In the genomic region with DNA sequence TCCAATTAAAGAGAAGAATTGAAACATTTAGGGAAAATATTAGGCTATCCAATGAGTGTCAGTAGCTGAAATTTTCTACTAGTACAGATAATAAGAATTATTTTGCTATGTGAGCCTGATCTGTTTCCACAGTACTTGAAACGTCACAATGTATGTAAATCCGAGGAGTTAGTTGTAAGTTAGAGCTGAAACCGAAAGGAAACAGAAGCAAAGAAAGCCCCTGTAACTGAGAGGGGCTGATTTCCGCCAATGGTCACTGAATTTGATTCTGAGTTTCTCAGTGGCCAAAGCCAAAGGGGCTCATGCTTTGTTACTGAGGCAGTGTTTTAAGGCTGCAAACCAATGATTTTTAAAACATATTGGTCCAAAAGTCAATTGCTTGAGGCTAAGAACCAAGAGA, we compare ENCODE assay signal across 8 cellular contexts.
"Had no signal": no experiment of that assay in that cellular context is flagged by ENCODE, and none has a peak within 500 bp of the region (broad histone marks: within the 10 kb centered on the region; RNA-seq: fewer than 3 reads in every experiment).

No MANE protein-coding gene starts in this region.

- H3K4me3 ChIP-seq: skin epidermis had no signal

- ATAC-seq: activated CD8-positive, alpha-beta memory T cell treated with anti-CD3 and anti-CD28 coated beads, Interleukin-2, amount 10 ng/mL, durations not matched to agents 7 days and 5 days; activated T-cell treated with anti-CD3 and anti-CD28 coated beads, Interleukin-2, amount 50 U/mL, for 4 hours had no signal

- DNase-seq: activated CD4-positive, alpha-beta T cell treated with anti-CD3 and anti-CD28 coated beads, Interleukin-2, amount 50 U/mL, for 48 hours; activated CD4-positive, CD25-positive, alpha-beta regulatory T cell treated with anti-CD3 and anti-CD28 coated beads, Interleukin-2, amount 50 U/mL, for 72 hours; activated CD8-positive, alpha-beta memory T cell treated with anti-CD3 and anti-CD28 coated beads, Interleukin-2, amount 10 ng/mL, durations not matched to agents 7 days and 5 days; activated gamma-delta T cell; activated T-cell treated with anti-CD3 and anti-CD28 coated beads, Interleukin-2, amount 50 U/mL, for 4 hours; cerebellar nuclear complex; retina had no signal
